In genomic region chr2:15756011-15756550, GRCh38 we compare ENCODE assay signal across 21 cellular contexts.
"Had no signal": no experiment of that assay in that cellular context is flagged by ENCODE, and none has a peak within 500 bp of the region (broad histone marks: within the 10 kb centered on the region; RNA-seq: fewer than 3 reads in every experiment).

No MANE protein-coding gene starts in this region.

- H3K36me3 ChIP-seq: MG63, SJSA1 had no signal

- H3K9ac ChIP-seq: SK-N-SH had no signal

- H3K4me2 ChIP-seq: SK-N-SH had no signal

- H3K4me3 ChIP-seq: MG63, SJSA1 had no signal

- H3K9me3 ChIP-seq: MG63, SJSA1 had no signal

- DNase-seq: IMR-90, Karpas-422, KG1, MG63, NCI-H1092 treated with DMSO at 0.1 percent for 48 hours, NCI-H1436, NCI-H187, NCI-H2029, NCI-H2081 treated with DMSO at 0.1 percent for 48 hours, NCI-H2171, NCI-H226, NCI-H446, NCI-H510A, NCI-H524 treated with DMSO at 0.1 percent for 48 hours, NCI-H69, NCI-H774, Right ventricle myocardium superior, RPMI8226, SIG-M5, SK-N-SH had no signal

- H3K27ac ChIP-seq: SJSA1 had no signal

- H3K9me2 ChIP-seq: SK-N-SH had no signal

- H3K4me1 ChIP-seq: SJSA1 had no signal

- H3K27me3 ChIP-seq: MG63 had no signal
